Comparison of ENCODE assay signal across 37 cellular contexts in genomic region chr7:2583798-2584580, GRCh38.
"Had no signal": no experiment of that assay in that cellular context is flagged by ENCODE, and none has a peak within 500 bp of the region (broad histone marks: within the 10 kb centered on the region; RNA-seq: fewer than 3 reads in every experiment).

No MANE protein-coding gene starts in this region.

- H3K9me3 ChIP-seq: ascending aorta, breast epithelium, Peyer's patch, SJSA1, SK-N-SH had no signal

- H3K4me3 ChIP-seq: ascending aorta, breast epithelium, Peyer's patch, SJSA1 had no signal

- H3K27ac Mint-ChIP-seq: activated CD4-positive, alpha-beta T cell treated with anti-CD3 and anti-CD28 coated beads for 36 hours; activated CD4-positive, alpha-beta T cell treated with anti-CD3 and anti-CD28 coated beads, Interleukin-2, amount 10 ng/mL, durations not matched to agents 7 days and 5 days; activated CD8-positive, alpha-beta T cell treated with anti-CD3 and anti-CD28 coated beads, Interleukin-2, amount 10 ng/mL, durations not matched to agents 7 days and 5 days; activated naive CD8-positive, alpha-beta T cell treated with anti-CD3 and anti-CD28 coated beads, Interleukin-2, amount 10 ng/mL, durations not matched to agents 7 days and 5 days; activated T-cell treated with anti-CD3 and anti-CD28 coated beads, Interleukin-2, amount 50 U/mL, for 24 hours; activated T-helper 2 cell treated with anti-CD3 and anti-CD28 coated beads, Interferon-gamma antibody, Interleukin-2, Interleukin-4, amounts not matched to agents 10 μg/mL and 5 μg/mL and 100 μg/mL, durations not matched to agents 14 hours and 24 hours and 36 hours; T-helper 1 cell treated with Interleukin-12 subunit alpha and Interleukin-12 subunit beta and Interleukin-4 antibody, amounts not matched to agents 30 μg/mL and 1 μg/mL, for 36 hours; T-helper 2 cell treated with Interferon-gamma antibody and Interleukin-4, amounts not matched to agents 5 μg/mL and 100 μg/mL, for 36 hours had no signal

- H3K27ac ChIP-seq: ascending aorta, breast epithelium, KMS-11, Peyer's patch, SJSA1 had no signal

- H3K4me1 Mint-ChIP-seq: activated CD4-positive, alpha-beta T cell treated with anti-CD3 and anti-CD28 coated beads for 36 hours; activated CD4-positive, alpha-beta T cell treated with anti-CD3 and anti-CD28 coated beads, Interleukin-2, amount 10 ng/mL, durations not matched to agents 7 days and 5 days; activated naive CD4-positive, alpha-beta T cell treated with anti-CD3 and anti-CD28 coated beads, Interleukin-2, amount 50 U/mL, for 24 hours; activated naive CD8-positive, alpha-beta T cell treated with anti-CD3 and anti-CD28 coated beads, Interleukin-2, amount 10 ng/mL, durations not matched to agents 7 days and 5 days had no signal

- H3K36me3 ChIP-seq: breast epithelium had no signal

- H3K4me1 ChIP-seq: ascending aorta, breast epithelium, Peyer's patch, SJSA1 had no signal

- H3K27me3 ChIP-seq: ascending aorta, breast epithelium, Peyer's patch, SJSA1 had no signal

- ATAC-seq: activated CD4-positive, alpha-beta T cell treated with anti-CD3 and anti-CD28 coated beads for 36 hours; activated CD4-positive, CD25-positive, alpha-beta regulatory T cell treated with anti-CD3 and anti-CD28 coated beads, Interleukin-2, amount 50 U/mL, for 24 hours; activated CD8-positive, alpha-beta T cell treated with anti-CD3 and anti-CD28 coated beads, Interleukin-2, amount 10 ng/mL, durations not matched to agents 7 days and 5 days; PC-3 had no signal

- H3K4me3 Mint-ChIP-seq: activated CD4-positive, alpha-beta T cell treated with anti-CD3 and anti-CD28 coated beads for 36 hours; activated CD4-positive, alpha-beta T cell treated with anti-CD3 and anti-CD28 coated beads, Interleukin-2, amount 10 ng/mL, durations not matched to agents 7 days and 5 days; activated CD8-positive, alpha-beta T cell treated with anti-CD3 and anti-CD28 coated beads, Interleukin-2, amount 10 ng/mL, durations not matched to agents 7 days and 5 days; activated naive CD4-positive, alpha-beta T cell treated with anti-CD3 and anti-CD28 coated beads, Interleukin-2, amount 50 U/mL, for 24 hours; activated naive CD8-positive, alpha-beta T cell treated with anti-CD3 and anti-CD28 coated beads, Interleukin-2, amount 10 ng/mL, durations not matched to agents 7 days and 5 days; activated T-cell treated with anti-CD3 and anti-CD28 coated beads, Interleukin-2, amount 50 U/mL, for 24 hours; T-helper 1 cell treated with Interleukin-12 subunit alpha and Interleukin-12 subunit beta and Interleukin-4 antibody, amounts not matched to agents 30 μg/mL and 1 μg/mL, for 36 hours; T-helper 2 cell treated with Interferon-gamma antibody and Interleukin-4, amounts not matched to agents 5 μg/mL and 100 μg/mL, for 36 hours had no signal

- DNase-seq: activated CD4-positive, alpha-beta T cell treated with anti-CD3 and anti-CD28 coated beads for 36 hours; activated CD4-positive, alpha-beta T cell treated with anti-CD3 and anti-CD28 coated beads, Interleukin-2, amount 10 ng/mL, durations not matched to agents 7 days and 5 days; activated CD4-positive, alpha-beta T cell treated with anti-CD3 and anti-CD28 coated beads, Interleukin-2, amount 50 U/mL, for 48 hours; activated CD8-positive, alpha-beta T cell treated with anti-CD3 and anti-CD28 coated beads, Interleukin-2, amount 10 ng/mL, durations not matched to agents 7 days and 5 days; activated gamma-delta T cell; activated naive CD4-positive, alpha-beta T cell treated with Interleukin-2 at 50 U/mL for 16 hours; activated naive CD8-positive, alpha-beta T cell treated with anti-CD3 and anti-CD28 coated beads, Interleukin-2, amount 10 ng/mL, durations not matched to agents 7 days and 5 days; activated T-cell treated with anti-CD3 and anti-CD28 coated beads, Interleukin-2, amount 50 U/mL, for 24 hours; amygdala; caudate nucleus; MM.1S; MV-4-11; NCI-H1092; NCI-H1436 treated with DMSO at 0.1 percent for 48 hours; NCI-H1694 treated with DMSO at 0.1 percent for 48 hours; NCI-H2029 treated with DMSO at 0.1 percent for 48 hours; NCI-H2107; NCI-H2171; NCI-H2227 treated with DMSO at 0.1 percent for 48 hours; NCI-H446; NCI-H510A treated with DMSO at 0.1 percent for 48 hours; NCI-H526 treated with DMSO at 0.1 percent for 48 hours; PC-3; Peyer's patch; RPMI8226; SHP77 treated with DMSO at 0.1 percent for 48 hours; SK-N-SH had no signal

- H3K9me3 Mint-ChIP-seq: activated CD4-positive, alpha-beta T cell treated with anti-CD3 and anti-CD28 coated beads, Interleukin-2, amount 10 ng/mL, durations not matched to agents 7 days and 5 days; activated naive CD4-positive, alpha-beta T cell treated with anti-CD3 and anti-CD28 coated beads, Interleukin-2, amount 50 U/mL, for 24 hours; activated naive CD8-positive, alpha-beta T cell treated with anti-CD3 and anti-CD28 coated beads, Interleukin-2, amount 10 ng/mL, durations not matched to agents 7 days and 5 days; activated T-cell treated with anti-CD3 and anti-CD28 coated beads, Interleukin-2, amount 50 U/mL, for 24 hours; activated T-helper 2 cell treated with anti-CD3 and anti-CD28 coated beads, Interferon-gamma antibody, Interleukin-2, Interleukin-4, amounts not matched to agents 10 μg/mL and 5 μg/mL and 100 μg/mL, durations not matched to agents 14 hours and 24 hours and 36 hours; T-helper 1 cell treated with Interleukin-12 subunit alpha and Interleukin-12 subunit beta and Interleukin-4 antibody, amounts not matched to agents 30 μg/mL and 1 μg/mL, for 36 hours; T-helper 2 cell treated with Interferon-gamma antibody and Interleukin-4, amounts not matched to agents 5 μg/mL and 100 μg/mL, for 36 hours had no signal

- FAIRE-seq: TTC549 had no signal

- H3K27me3 Mint-ChIP-seq: activated CD4-positive, alpha-beta T cell treated with anti-CD3 and anti-CD28 coated beads for 36 hours; activated CD4-positive, alpha-beta T cell treated with anti-CD3 and anti-CD28 coated beads, Interleukin-2, amount 10 ng/mL, durations not matched to agents 7 days and 5 days; activated naive CD4-positive, alpha-beta T cell treated with anti-CD3 and anti-CD28 coated beads, Interleukin-2, amount 50 U/mL, for 24 hours; activated naive CD8-positive, alpha-beta T cell treated with anti-CD3 and anti-CD28 coated beads, Interleukin-2, amount 10 ng/mL, durations not matched to agents 7 days and 5 days; activated T-cell treated with anti-CD3 and anti-CD28 coated beads, Interleukin-2, amount 50 U/mL, for 24 hours had no signal
